In genomic region chr15:73078722-73079121, GRCh38 we compare ENCODE assay signal across 13 cellular contexts.
A peak's percentile ranks its signal among the peaks of the same experiment; 100 is the strongest.
DNase-seq lines count a peak whose midpoint lies in the region; ATAC-seq and TF ChIP-seq lines count a peak whose summit lies in the region.
"Had no signal": no experiment of that assay in that cellular context is flagged by ENCODE, and none has a peak within 500 bp of the region (broad histone marks: within the 10 kb centered on the region; RNA-seq: fewer than 3 reads in every experiment).

No MANE protein-coding gene starts in this region.

- peaks cover 3% of the 10 kb centered on the region for H3K27me3 ChIP-seq in RWPE2 (ENCODE audit: insufficient read depth, poor library complexity, severe bottlenecking)
- H3K27me3 ChIP-seq: cardiac muscle cell had no signal

- peaks cover 3% of the 10 kb centered on the region for H3K4me1 ChIP-seq in RWPE2 (ENCODE audit: insufficient read depth, poor library complexity, severe bottlenecking)

- ATAC-seq in RWPE2 (ENCODE audit: low read depth) (peak; percentile 72), HG02870 (IDR thresholded peaks at IDR 0.05; ENCODE audit: unreplicated experiment) (no peak)

- H3K4me3 ChIP-seq in RWPE2 (ENCODE audit: severe bottlenecking): no peak overlapping the region
- no peak overlapping the region for H3K4me3 ChIP-seq in fibroblast of mammary gland (ENCODE audit: control insufficient read depth, low read depth, low read length)
- no peak overlapping the region for H3K4me3 ChIP-seq in retinal pigment epithelial cell (ENCODE audit: low read length)
- H3K4me3 ChIP-seq: cardiac muscle cell had no signal

- DNase-seq in GM04503 (ENCODE audit: low read depth) (peak; percentile 21), RWPE2 (ENCODE audit: low spot score) (no peak), fibroblast of mammary gland (ENCODE audit: low read depth) (peak; percentile 86), retinal pigment epithelial cell (ENCODE audit: low read depth) (peak; percentile 48), NCI-H2171 treated with DMSO at 0.1 percent for 48 hours (lab: John Stamatoyannopoulos, UW) (no peak), DMS53 treated with DMSO at 0.1 percent for 48 hours (lab: John Stamatoyannopoulos, UW; ENCODE audit: unreplicated experiment) (no peak), SHP77 treated with DMSO at 0.1 percent for 48 hours (lab: John Stamatoyannopoulos, UW) (no peak)
- DNase-seq: activated CD4-positive, alpha-beta memory T cell treated with anti-CD3 and anti-CD28 coated beads for 36 hours; KG1; retina; stimulated activated naive CD4-positive, alpha-beta T cell had no signal

- no peaks in the 10 kb centered on the region for H3K9me3 ChIP-seq in RWPE2 (ENCODE audit: severe bottlenecking)

- no peak for TF ChIP-seq CTCF in RWPE2 (IDR thresholded peaks at IDR 0.05; ENCODE audit: poor library complexity, severe bottlenecking)
- TF ChIP-seq CTCF in fibroblast of mammary gland (conservative IDR thresholded peaks at IDR 0.05; ENCODE audit: control insufficient read depth, insufficient read depth, low read depth, low read length): no peak
- TF ChIP-seq CTCF in retinal pigment epithelial cell (conservative IDR thresholded peaks at IDR 0.05; ENCODE audit: low read depth, low read length): no peak

- H3K36me3 ChIP-seq in RWPE2 (ENCODE audit: low read depth): no peaks in the 10 kb centered on the region
- H3K36me3 ChIP-seq: cardiac muscle cell had no signal

- H3K27ac ChIP-seq in RWPE2 (ENCODE audit: poor library complexity, severe bottlenecking): no peak overlapping the region
- H3K27ac ChIP-seq: cardiac muscle cell had no signal

Comparison
In these comparisons a context has a peak if more than half of its experiments do, and no peak if none do; other contexts are left out.
1. DNase-seq: peak in GM04503 (single experiment), fibroblast of mammary gland (single experiment) and retinal pigment epithelial cell (single experiment); none in RWPE2 (single experiment), NCI-H2171 treated with DMSO at 0.1 percent for 48 hours (single experiment), DMS53 treated with DMSO at 0.1 percent for 48 hours (single experiment) and SHP77 treated with DMSO at 0.1 percent for 48 hours (single experiment).